1 cellular context compared by ENCODE assay signal in the genomic region with DNA sequence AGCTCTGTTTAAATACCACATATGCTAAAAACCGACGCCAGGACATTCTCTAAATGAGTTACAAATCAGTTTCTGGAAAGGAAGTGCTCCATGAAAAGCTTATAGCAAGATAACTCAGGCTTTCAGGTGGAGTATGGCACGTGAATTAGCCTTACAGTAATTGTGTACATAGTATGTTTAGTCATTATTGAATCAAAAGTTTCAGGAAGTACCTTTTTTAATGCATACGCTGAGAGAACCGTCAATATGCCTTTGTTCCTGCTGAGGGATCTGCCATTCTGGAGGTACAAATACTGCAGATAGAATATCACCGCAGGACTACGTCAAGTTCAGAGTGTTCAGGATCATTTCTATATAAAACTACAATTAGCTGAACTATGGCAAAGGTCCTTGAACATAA.
TF ChIP-seq lines count a peak whose summit lies in the region.

No MANE protein-coding gene starts in this region.

TF ChIP-seq in SK-N-SH treated with all-trans-retinoic acid at 6 μM for 48 hours, 23 proteins besides CTCF, POLR2A, EP300 and RAD21 (continued from another document):
- TF ChIP-seq, protein P1, sequence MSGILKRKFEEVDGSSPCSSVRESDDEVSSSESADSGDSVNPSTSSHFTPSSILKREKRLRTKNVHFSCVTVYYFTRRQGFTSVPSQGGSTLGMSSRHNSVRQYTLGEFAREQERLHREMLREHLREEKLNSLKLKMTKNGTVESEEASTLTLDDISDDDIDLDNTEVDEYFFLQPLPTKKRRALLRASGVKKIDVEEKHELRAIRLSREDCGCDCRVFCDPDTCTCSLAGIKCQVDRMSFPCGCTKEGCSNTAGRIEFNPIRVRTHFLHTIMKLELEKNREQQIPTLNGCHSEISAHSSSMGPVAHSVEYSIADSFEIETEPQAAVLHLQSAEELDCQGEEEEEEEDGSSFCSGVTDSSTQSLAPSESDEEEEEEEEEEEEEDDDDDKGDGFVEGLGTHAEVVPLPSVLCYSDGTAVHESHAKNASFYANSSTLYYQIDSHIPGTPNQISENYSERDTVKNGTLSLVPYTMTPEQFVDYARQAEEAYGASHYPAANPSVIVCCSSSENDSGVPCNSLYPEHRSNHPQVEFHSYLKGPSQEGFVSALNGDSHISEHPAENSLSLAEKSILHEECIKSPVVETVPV (CRISPR knock-in tag; IDR thresholded peaks at IDR 0.05) = no peak
- TF ChIP-seq, protein P2, sequence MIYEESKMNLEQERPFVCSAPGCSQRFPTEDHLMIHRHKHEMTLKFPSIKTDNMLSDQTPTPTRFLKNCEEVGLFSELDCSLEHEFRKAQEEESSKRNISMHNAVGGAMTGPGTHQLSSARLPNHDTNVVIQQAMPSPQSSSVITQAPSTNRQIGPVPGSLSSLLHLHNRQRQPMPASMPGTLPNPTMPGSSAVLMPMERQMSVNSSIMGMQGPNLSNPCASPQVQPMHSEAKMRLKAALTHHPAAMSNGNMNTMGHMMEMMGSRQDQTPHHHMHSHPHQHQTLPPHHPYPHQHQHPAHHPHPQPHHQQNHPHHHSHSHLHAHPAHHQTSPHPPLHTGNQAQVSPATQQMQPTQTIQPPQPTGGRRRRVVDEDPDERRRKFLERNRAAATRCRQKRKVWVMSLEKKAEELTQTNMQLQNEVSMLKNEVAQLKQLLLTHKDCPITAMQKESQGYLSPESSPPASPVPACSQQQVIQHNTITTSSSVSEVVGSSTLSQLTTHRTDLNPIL (CRISPR knock-in tag; IDR thresholded peaks at IDR 0.05; ENCODE audit: low read depth) = no peak
- TF ChIP-seq, protein P3, sequence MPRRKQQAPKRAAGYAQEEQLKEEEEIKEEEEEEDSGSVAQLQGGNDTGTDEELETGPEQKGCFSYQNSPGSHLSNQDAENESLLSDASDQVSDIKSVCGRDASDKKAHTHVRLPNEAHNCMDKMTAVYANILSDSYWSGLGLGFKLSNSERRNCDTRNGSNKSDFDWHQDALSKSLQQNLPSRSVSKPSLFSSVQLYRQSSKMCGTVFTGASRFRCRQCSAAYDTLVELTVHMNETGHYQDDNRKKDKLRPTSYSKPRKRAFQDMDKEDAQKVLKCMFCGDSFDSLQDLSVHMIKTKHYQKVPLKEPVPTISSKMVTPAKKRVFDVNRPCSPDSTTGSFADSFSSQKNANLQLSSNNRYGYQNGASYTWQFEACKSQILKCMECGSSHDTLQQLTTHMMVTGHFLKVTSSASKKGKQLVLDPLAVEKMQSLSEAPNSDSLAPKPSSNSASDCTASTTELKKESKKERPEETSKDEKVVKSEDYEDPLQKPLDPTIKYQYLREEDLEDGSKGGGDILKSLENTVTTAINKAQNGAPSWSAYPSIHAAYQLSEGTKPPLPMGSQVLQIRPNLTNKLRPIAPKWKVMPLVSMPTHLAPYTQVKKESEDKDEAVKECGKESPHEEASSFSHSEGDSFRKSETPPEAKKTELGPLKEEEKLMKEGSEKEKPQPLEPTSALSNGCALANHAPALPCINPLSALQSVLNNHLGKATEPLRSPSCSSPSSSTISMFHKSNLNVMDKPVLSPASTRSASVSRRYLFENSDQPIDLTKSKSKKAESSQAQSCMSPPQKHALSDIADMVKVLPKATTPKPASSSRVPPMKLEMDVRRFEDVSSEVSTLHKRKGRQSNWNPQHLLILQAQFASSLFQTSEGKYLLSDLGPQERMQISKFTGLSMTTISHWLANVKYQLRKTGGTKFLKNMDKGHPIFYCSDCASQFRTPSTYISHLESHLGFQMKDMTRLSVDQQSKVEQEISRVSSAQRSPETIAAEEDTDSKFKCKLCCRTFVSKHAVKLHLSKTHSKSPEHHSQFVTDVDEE (CRISPR knock-in tag; IDR thresholded peaks at IDR 0.05) = no peak
- TF ChIP-seq, protein P4, sequence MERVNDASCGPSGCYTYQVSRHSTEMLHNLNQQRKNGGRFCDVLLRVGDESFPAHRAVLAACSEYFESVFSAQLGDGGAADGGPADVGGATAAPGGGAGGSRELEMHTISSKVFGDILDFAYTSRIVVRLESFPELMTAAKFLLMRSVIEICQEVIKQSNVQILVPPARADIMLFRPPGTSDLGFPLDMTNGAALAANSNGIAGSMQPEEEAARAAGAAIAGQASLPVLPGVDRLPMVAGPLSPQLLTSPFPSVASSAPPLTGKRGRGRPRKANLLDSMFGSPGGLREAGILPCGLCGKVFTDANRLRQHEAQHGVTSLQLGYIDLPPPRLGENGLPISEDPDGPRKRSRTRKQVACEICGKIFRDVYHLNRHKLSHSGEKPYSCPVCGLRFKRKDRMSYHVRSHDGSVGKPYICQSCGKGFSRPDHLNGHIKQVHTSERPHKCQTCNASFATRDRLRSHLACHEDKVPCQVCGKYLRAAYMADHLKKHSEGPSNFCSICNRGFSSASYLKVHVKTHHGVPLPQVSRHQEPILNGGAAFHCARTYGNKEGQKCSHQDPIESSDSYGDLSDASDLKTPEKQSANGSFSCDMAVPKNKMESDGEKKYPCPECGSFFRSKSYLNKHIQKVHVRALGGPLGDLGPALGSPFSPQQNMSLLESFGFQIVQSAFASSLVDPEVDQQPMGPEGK (CRISPR knock-in tag; IDR thresholded peaks at IDR 0.05; ENCODE audit: borderline replicate concordance) = no peak
- TF ChIP-seq TOX (CRISPR knock-in tag; IDR thresholded peaks at IDR 0.05; ENCODE audit: borderline replicate concordance) (no peak), ISL1 (CRISPR knock-in tag; IDR thresholded peaks at IDR 0.05) (no peak), BACH2 (CRISPR knock-in tag; IDR thresholded peaks at IDR 0.05; ENCODE audit: borderline replicate concordance) (no peak), OSR1 (CRISPR knock-in tag; IDR thresholded peaks at IDR 0.05) (no peak), ESRRG (CRISPR knock-in tag; IDR thresholded peaks at IDR 0.05) (no peak), ARNTL (CRISPR knock-in tag; IDR thresholded peaks at IDR 0.05; ENCODE audit: borderline replicate concordance, low read depth) (no peak), CSDC2 (CRISPR knock-in tag; IDR thresholded peaks at IDR 0.05) (no peak), GLIS3 (CRISPR knock-in tag; IDR thresholded peaks at IDR 0.05) (no peak)
